10 cellular contexts compared by ENCODE assay signal in the genomic region with DNA sequence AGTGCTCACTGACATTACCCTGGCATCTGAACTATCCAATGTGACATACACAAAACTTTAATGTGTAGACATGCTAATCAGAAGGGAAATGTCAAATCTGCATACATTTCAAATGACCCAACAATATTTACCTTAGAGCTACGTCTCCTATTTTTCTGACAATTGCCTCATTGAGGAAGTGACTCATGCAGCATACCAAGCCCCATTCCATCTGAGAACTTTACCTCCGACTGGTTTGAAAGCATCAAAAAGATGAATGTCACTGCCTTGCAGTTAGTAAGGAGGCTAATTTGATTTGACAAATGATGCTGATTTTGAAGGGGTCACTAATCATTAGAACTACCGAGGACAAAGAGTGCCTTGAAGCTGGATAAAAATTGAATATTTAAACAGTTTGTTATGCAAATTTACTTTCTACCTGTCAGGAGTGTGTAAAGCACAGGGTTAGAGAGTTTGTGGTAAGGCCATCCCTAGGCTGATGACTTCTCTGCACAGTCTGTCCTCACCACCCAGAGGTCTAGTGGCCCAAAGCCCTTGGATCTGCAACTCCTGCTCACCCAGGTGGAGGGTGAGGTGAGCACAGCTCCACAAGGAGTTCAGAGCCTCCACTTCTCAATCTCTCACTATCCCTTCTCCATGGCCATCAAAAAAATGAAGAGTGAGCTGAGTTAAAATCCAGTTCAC.
DNase-seq lines count a peak whose midpoint lies in the region; ATAC-seq and TF ChIP-seq lines count a peak whose summit lies in the region.
"Had no signal": no experiment of that assay in that cellular context is flagged by ENCODE, and none has a peak within 500 bp of the region (broad histone marks: within the 10 kb centered on the region; RNA-seq: fewer than 3 reads in every experiment).

No MANE protein-coding gene starts in this region.

- H3K9me3 Mint-ChIP-seq in chondrocyte (ENCODE audit: low read depth): peaks cover 6% of the 10 kb centered on the region

- H3K36me3 ChIP-seq in lung (ENCODE audit: control insufficient read depth in 2 of 2, insufficient read depth in 2 of 2, low read length in 2 of 2): no peaks in the 10 kb centered on the region

- H3K36me3 Mint-ChIP-seq in chondrocyte (ENCODE audit: low read depth): no peaks in the 10 kb centered on the region
- H3K36me3 Mint-ChIP-seq: naive thymus-derived CD4-positive, alpha-beta T cell had no signal

- 22 to 25% methylated on average over 3 of the region's 3 CpGs for WGBS in lung, 2 donors

- intact Hi-C loops in sciatic nerve (cut with DNase I): no loop called here

- no peaks in the 10 kb centered on the region for H3K9me3 ChIP-seq in lung (ENCODE audit: control insufficient read depth in 2 of 2, insufficient read depth in 1 of 2, low read length in 1 of 2)

- no peaks in the 10 kb centered on the region for H3K27me3 Mint-ChIP-seq in chondrocyte (ENCODE audit: low read depth)

- no peak for TF ChIP-seq CTCF in C4-2B (conservative IDR thresholded peaks at IDR 0.05)
- no peak for TF ChIP-seq CTCF in chondrocyte (IDR thresholded peaks at IDR 0.05)
- TF ChIP-seq CTCF in lung (IDR thresholded peaks at IDR 0.05; ENCODE audit: control extremely low read depth, extremely low read depth): no peak

- peaks cover 56% of the 10 kb centered on the region for H3K4me1 Mint-ChIP-seq in chondrocyte (ENCODE audit: low read depth)
- H3K4me1 Mint-ChIP-seq: naive thymus-derived CD4-positive, alpha-beta T cell had no signal

- H3K27ac ChIP-seq in C4-2B: peak overlapping the region; percentile 80
- H3K27ac ChIP-seq in lung (ENCODE audit: low read depth in 1 of 2, low read length in 1 of 2): peak overlapping the region in 1 of 2 donors; percentile 62

- DNase-seq in NCI-H2029 (lab: John Stamatoyannopoulos, UW) (peak; percentile 53), chondrocyte (ENCODE audit: low spot score) (peak; percentile 33), lung (ENCODE audit: low spot score) (no peak), sciatic nerve (ENCODE audit: low spot score) (no peak), GM19238 (ENCODE audit: insufficient read length, low spot score) (no peak)
- DNase-seq: activated T-cell treated with anti-CD3 and anti-CD28 coated beads, Interleukin-2, amount 50 U/mL, for 72 hours; naive thymus-derived CD4-positive, alpha-beta T cell had no signal

- H3K27me3 ChIP-seq in lung (ENCODE audit: control insufficient read depth, insufficient read depth): no peaks in the 10 kb centered on the region

- H3K4me3 Mint-ChIP-seq in chondrocyte (ENCODE audit: unreplicated experiment): no peak overlapping the region
- H3K4me3 Mint-ChIP-seq: activated T-cell treated with anti-CD3 and anti-CD28 coated beads, Interleukin-2, amount 50 U/mL, for 72 hours; naive thymus-derived CD4-positive, alpha-beta T cell had no signal

- ATAC-seq in lung (ENCODE audit: insufficient read depth, low FRiP score) (peak; percentile 47), GM21576 (IDR thresholded peaks at IDR 0.05; ENCODE audit: unreplicated experiment) (no peak), sciatic nerve (no peak), HG03521 (IDR thresholded peaks at IDR 0.05; ENCODE audit: unreplicated experiment) (no peak)
- ATAC-seq: activated T-cell treated with anti-CD3 and anti-CD28 coated beads, Interleukin-2, amount 50 U/mL, for 72 hours; naive thymus-derived CD4-positive, alpha-beta T cell had no signal

- no peak overlapping the region for H3K4me3 ChIP-seq in lung

- H3K27ac Mint-ChIP-seq in chondrocyte (ENCODE audit: unreplicated experiment): peak overlapping the region; percentile 95
- H3K27ac Mint-ChIP-seq: activated T-cell treated with anti-CD3 and anti-CD28 coated beads, Interleukin-2, amount 50 U/mL, for 72 hours; naive thymus-derived CD4-positive, alpha-beta T cell had no signal

- H3K4me1 ChIP-seq in lung (ENCODE audit: control insufficient read depth in 2 of 2, insufficient read depth in 2 of 2, low read length in 2 of 2): peaks cover 0 to 4% of the 10 kb centered on the region in 2 donors

Comparison
In these comparisons a context has a peak if more than half of its experiments do, and no peak if none do; other contexts are left out.
1. DNase-seq: peak in NCI-H2029 (single experiment) and chondrocyte (single experiment); none in lung (single experiment), sciatic nerve (single experiment) and GM19238 (single experiment).